Comparison of ENCODE assay signal across 9 cellular contexts in the genomic region with DNA sequence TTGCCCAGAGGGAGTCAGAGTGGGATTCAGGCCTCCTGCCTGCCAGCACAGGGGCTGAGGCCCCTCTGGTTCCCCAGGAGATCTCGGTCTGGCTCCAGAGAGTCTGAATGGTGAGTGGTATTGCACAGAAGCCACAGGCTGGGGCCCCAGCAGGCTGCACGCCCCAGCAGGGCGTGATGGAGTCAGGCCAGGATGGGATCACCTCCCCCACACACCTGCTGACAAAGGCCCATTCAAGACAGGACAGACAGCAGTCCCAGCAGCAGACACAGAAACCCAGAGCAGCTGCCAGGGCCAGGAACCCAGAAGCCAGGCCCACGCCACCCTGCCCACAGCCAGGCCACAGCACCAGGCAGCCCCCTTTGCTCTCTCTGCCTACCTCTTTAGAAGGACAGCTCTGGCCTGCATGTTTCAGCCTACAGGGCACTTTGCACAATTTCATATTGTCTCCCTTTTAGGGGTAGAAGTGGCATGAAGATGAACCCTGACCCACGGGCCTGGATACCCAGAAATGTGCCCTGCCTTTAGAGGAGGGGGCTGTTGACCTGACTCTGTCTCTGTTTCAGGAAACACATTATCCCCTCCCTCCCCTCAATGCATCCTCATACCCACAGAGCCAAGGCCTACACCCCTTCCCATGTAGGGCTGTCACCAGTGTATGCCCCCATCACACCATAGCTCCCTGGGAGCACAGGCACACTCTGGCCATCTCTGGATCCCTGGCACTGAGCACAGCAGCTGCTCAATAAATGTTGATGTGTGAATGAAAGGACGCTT. TPM values are rescaled to one million over a fixed set of nuclear protein-coding genes. Genes with fewer than 3 reads are reported as not detected.
A peak's percentile ranks its signal among the peaks of the same experiment; 100 is the strongest.
DNase-seq lines count a peak whose midpoint lies in the region; ATAC-seq and TF ChIP-seq lines count a peak whose summit lies in the region.
"Had no signal": no experiment of that assay in that cellular context is flagged by ENCODE, and none has a peak within 500 bp of the region (broad histone marks: within the 10 kb centered on the region; RNA-seq: fewer than 3 reads in every experiment).

No MANE protein-coding gene starts in this region.

- H3K36me3 Mint-ChIP-seq in neural crest cell (ENCODE audit: low read depth) = peaks cover 3% of the 10 kb centered on the region
- H3K36me3 Mint-ChIP-seq: CD8-positive, alpha-beta T cell had no signal

- no peaks in the 10 kb centered on the region for H3K36me3 ChIP-seq in body of pancreas (replicated peaks in 1 of 2; ENCODE audit: insufficient read depth in 1 of 2, low read depth in 2 of 2)

- H3K4me3 ChIP-seq in body of pancreas (no peak overlapping the region), coronary artery (no peak overlapping the region)

- H3K27me3 Mint-ChIP-seq in neural crest cell (ENCODE audit: low read depth) = peaks cover 3% of the 10 kb centered on the region

- peaks cover 0 to 3% of the 10 kb centered on the region in 2 donors for H3K27me3 ChIP-seq in body of pancreas

- H3K4me3 Mint-ChIP-seq in neural crest cell = peak overlapping the region; percentile 67
- H3K4me3 Mint-ChIP-seq: CD8-positive, alpha-beta T cell had no signal

- peaks cover 9% of the 10 kb centered on the region for H3K4me1 ChIP-seq in body of pancreas

- no peak for TF ChIP-seq CTCF in body of pancreas (IDR thresholded peaks at IDR 0.05)
- TF ChIP-seq CTCF in neural crest cell (conservative IDR thresholded peaks at IDR 0.05) = no peak
- TF ChIP-seq CTCF in coronary artery (IDR thresholded peaks at IDR 0.05) = no peak
- TF ChIP-seq CTCF in GM20000 (IDR thresholded peaks at IDR 0.05; ENCODE audit: extremely low read depth, missing control alignments) = no peak

- H3K27ac ChIP-seq in body of pancreas (peak overlapping the region in 2 of 4 donors; percentile 26 to 50), coronary artery (no peak overlapping the region)

- no peak for TF ChIP-seq POLR2A in body of pancreas (IDR thresholded peaks at IDR 0.05)

- peak; percentile 56 for ATAC-seq in body of pancreas
- ATAC-seq: CD8-positive, alpha-beta T cell had no signal

- peaks cover 55% of the 10 kb centered on the region for H3K4me1 Mint-ChIP-seq in neural crest cell

- WGBS in body of pancreas, 2 donors = 55 to 67% methylated on average over 2 to 6 of the region's 6 CpGs

- H3K27ac Mint-ChIP-seq in neural crest cell (ENCODE audit: unreplicated experiment) = no peak overlapping the region
- H3K27ac Mint-ChIP-seq: CD8-positive, alpha-beta T cell had no signal

- peak; percentile 23 for DNase-seq in COLO829 (ENCODE audit: low spot score)
- peak; percentile 59 for DNase-seq in NCI-H1092 (lab: John Stamatoyannopoulos, UW)
- peak in 1 of 4 donors; percentile 28 for DNase-seq in body of pancreas
- DNase-seq in neural crest cell (ENCODE audit: low read depth, low spot score) = no peak
- no peak for DNase-seq in coronary artery (ENCODE audit: low spot score)
- no peak for DNase-seq in GM20000 (ENCODE audit: low spot score)
- DNase-seq in hepatic stellate cell (ENCODE audit: low spot score) = no peak
- no peak for DNase-seq in activated CD4-positive, alpha-beta T cell treated with anti-CD3 and anti-CD28 coated beads for 4 hours
- DNase-seq: CD8-positive, alpha-beta T cell had no signal

- no peaks in the 10 kb centered on the region for H3K9me3 ChIP-seq in body of pancreas

- H3K9me3 Mint-ChIP-seq in neural crest cell = no peaks in the 10 kb centered on the region
- H3K9me3 Mint-ChIP-seq: CD8-positive, alpha-beta T cell had no signal

- intact Hi-C loops in body of pancreas (cut with DNase I) = no loop called here

RNA-seq across cellular contexts. Expression of a gene that starts 6.1 kb away (rescaled TPM):
- total RNA-seq in body of pancreas = 10 to 100 TPM; 16.8 to 23.9 TPM
- 113 TPM in 2 replicates for total RNA-seq in neural crest cell
- total RNA-seq: CD8-positive, alpha-beta T cell had no signal

RNA-seq across cellular contexts. Expression of a gene that starts 45.8 kb away (rescaled TPM):
- total RNA-seq in body of pancreas (100 to 1,000 TPM; 290 to 396 TPM), neural crest cell (0.18 and 0.26 TPM in 2 replicates)

RNA-seq across cellular contexts. Expression of a gene that starts 58.8 kb away (rescaled TPM):
- 1 to 10 TPM; 1.6 to 4.9 TPM for total RNA-seq in body of pancreas
- 0.34 TPM in 1 of 2 replicates, not detected in the other for total RNA-seq in neural crest cell

Comparison
In these comparisons a context has a peak if more than half of its experiments do, and no peak if none do; other contexts are left out.
1. DNase-seq: peak in COLO829 (single experiment) and NCI-H1092 (single experiment); none in neural crest cell (single experiment), coronary artery (single experiment), GM20000 (single experiment), hepatic stellate cell (single experiment) and activated CD4-positive, alpha-beta T cell treated with anti-CD3 and anti-CD28 coated beads for 4 hours (0 of 2).
2. RNA of a gene that starts 45.8 kb away (total RNA-seq): 290 to 396 TPM in body of pancreas; 0.18 to 0.26 TPM in neural crest cell; every median in the first group is over 100 times any median in the second.